In genomic region chr15:51046799-51047449, GRCh38 we compare ENCODE assay signal across 13 cellular contexts. TPM values are rescaled to one million over a fixed set of nuclear protein-coding genes. Genes with fewer than 3 reads are reported as not detected.
DNase-seq lines count a peak whose midpoint lies in the region; ATAC-seq and TF ChIP-seq lines count a peak whose summit lies in the region.
"Had no signal": no experiment of that assay in that cellular context is flagged by ENCODE, and none has a peak within 500 bp of the region (broad histone marks: within the 10 kb centered on the region; RNA-seq: fewer than 3 reads in every experiment).

No MANE protein-coding gene starts in this region.

- H3K4me1 ChIP-seq in A673 (ENCODE audit: insufficient read depth, low read length, poor library complexity, severe bottlenecking): no peaks in the 10 kb centered on the region

- POLR2A ChIA-PET in AG04450 (lab: Yijun Ruan, JAX) (no interaction called here), A673 (lab: Charles Lee; ENCODE audit: low non-redundant PET) (no interaction called here)

- H3K9me3 ChIP-seq in AG04450 (ENCODE audit: control insufficient read depth, insufficient read depth, low read length): no peaks in the 10 kb centered on the region
- no peaks in the 10 kb centered on the region for H3K9me3 ChIP-seq in MG63
- no peaks in the 10 kb centered on the region for H3K9me3 ChIP-seq in A673 (ENCODE audit: low read depth, low read length, poor library complexity, severe bottlenecking)

- no TSS peak for BruUV-seq in A673 (replicated peaks; lab: Mats Ljungman, UMichigan)

- H3K4me3 ChIP-seq in AG04450 (ENCODE audit: low read depth, low read length) (no peak overlapping the region), MG63 (no peak overlapping the region), A673 (ENCODE audit: low read depth, low read length, poor library complexity, severe bottlenecking) (no peak overlapping the region)

- no peaks in the 10 kb centered on the region for H3K36me3 ChIP-seq in MG63
- H3K36me3 ChIP-seq in A673 (ENCODE audit: insufficient read depth, low read length, poor library complexity, severe bottlenecking): no peaks in the 10 kb centered on the region

- TF ChIP-seq CTCF in AG04450 (IDR thresholded peaks at IDR 0.05; ENCODE audit: low read depth, low read length) (no peak), A673 (conservative IDR thresholded peaks at IDR 0.05; ENCODE audit: low read depth, low read length) (no peak)

- CTCF ChIA-PET in AG04450 (lab: Charles Lee): no interaction called here
- CTCF ChIA-PET in A673 (lab: Charles Lee): no interaction called here

- DNase-seq in AG04450 (ENCODE audit: low read depth, low spot score) (peak; percentile 4), MG63 (peak; percentile 19), fibroblast of peridontal ligament (ENCODE audit: extremely low read depth) (peak; percentile 75), mucosa of gallbladder (ENCODE audit: low spot score) (peak; percentile 40), A673 (ENCODE audit: low spot score) (no peak), GOT3 (lab: John Stamatoyannopoulos, UW) (no peak)
- no peak for DNase-seq in stimulated activated CD4-positive, alpha-beta T cell treated with anti-CD3 and anti-CD28 coated beads, Interleukin-4, amount 100 ng/mL, for 1 hour
- DNase-seq: activated CD4-positive, alpha-beta T cell treated with anti-CD3 and anti-CD28 coated beads for 4 hours; AML-193; immature natural killer cell; stimulated activated CD8-positive, alpha-beta memory T cell treated with anti-CD3 and anti-CD28 coated beads, Interleukin-4, amount 100 ng/mL, for 48 hours had no signal

- H3K27me3 ChIP-seq in AG04450 (ENCODE audit: control insufficient read depth, insufficient read depth, low read length): peaks cover 4% of the 10 kb centered on the region
- no peaks in the 10 kb centered on the region for H3K27me3 ChIP-seq in MG63
- no peaks in the 10 kb centered on the region for H3K27me3 ChIP-seq in A673 (replicated peaks; ENCODE audit: insufficient read depth, low read depth, low read length, poor library complexity)

- H3K27ac ChIP-seq in AG04450 (ENCODE audit: low read depth, low read length): no peak overlapping the region
- H3K27ac ChIP-seq in A673 (ENCODE audit: low read depth, low read length, poor library complexity, severe bottlenecking): no peak overlapping the region

- ATAC-seq in GM19395 (IDR thresholded peaks at IDR 0.05; ENCODE audit: unreplicated experiment): no peak

- intact Hi-C loops in A673 (cut with micrococcal nuclease; ENCODE audit: unreplicated experiment): loop anchor here (10.0 kb wide), 1 partner anchor 318 kb away; no protein-coding TSS in a partner anchor

RNA-seq across cellular contexts. Expression of gene TNFAIP8L3, which starts 47.8 kb away (rescaled TPM):
- polyA plus RNA-seq in AG04450 (2011; rRNA removed): 0.30 and 0.36 TPM in 2 replicates
- 0.23 and 0.39 TPM in 2 replicates for polyA minus RNA-seq in AG04450 (2011; rRNA and poly(A)+ RNA removed)
- 2.4 and 4.8 TPM in 2 replicates for total RNA-seq in MG63 (2014; rRNA removed; shearing (Covaris generic); ENCODE audit: low replicate concordance)
- total RNA-seq in mucosa of gallbladder (4.2 TPM), A673 (2021) (0.15 and 0.24 TPM in 2 replicates)
- total RNA-seq: neural crest cell had no signal
- polyA plus RNA-seq: immature natural killer cell had no signal

Comparison
In these comparisons a context has a peak if more than half of its experiments do, and no peak if none do; other contexts are left out.
1. DNase-seq: peak in AG04450 (single experiment), MG63 (single experiment), fibroblast of peridontal ligament (single experiment) and mucosa of gallbladder (single experiment); none in A673 (single experiment), stimulated activated CD4-positive, alpha-beta T cell treated with anti-CD3 and anti-CD28 coated beads, Interleukin-4, amount 100 ng/mL, for 1 hour (single experiment) and GOT3 (single experiment).